ENCODE assay signal across 8 cellular contexts in genomic region chr6:85594197-85594930, GRCh38. TPM values are rescaled to one million over a fixed set of nuclear protein-coding genes. Genes with fewer than 3 reads are reported as not detected.
DNase-seq lines count a peak whose midpoint lies in the region; ATAC-seq and TF ChIP-seq lines count a peak whose summit lies in the region.

No MANE protein-coding gene starts in this region.

- H3K27me3 ChIP-seq in HUES64 (ENCODE audit: insufficient read depth, low read length) (peaks cover 27% of the 10 kb centered on the region), muscle layer of colon (ENCODE audit: control insufficient read depth in 1 of 2, insufficient read depth in 2 of 2, low read length in 2 of 2) (no peaks in the 10 kb centered on the region), thymus (ENCODE audit: control insufficient read depth, insufficient read depth) (no peaks in the 10 kb centered on the region)

- 3% methylated on average over 32 of the region's 35 CpGs for WGBS in HUES64
- WGBS in thymus: 3% methylated on average over 35 of the region's 35 CpGs

- TSS peak; percentile 81 for BruUV-seq in Calu3 (replicated peaks; lab: Mats Ljungman, UMichigan)

- H3K27ac ChIP-seq in HUES64 (ENCODE audit: low read depth, low read length) (peak overlapping the region; percentile 82), muscle layer of colon (ENCODE audit: low read depth, low read length) (peak overlapping the region; percentile 97), thymus (ENCODE audit: low read depth) (peak overlapping the region; percentile 94)

- H3K9me3 Mint-ChIP-seq in Calu3 (ENCODE audit: low read depth, unreplicated experiment): peaks cover 10% of the 10 kb centered on the region

- peak overlapping the region; percentile 98 for H3K27ac Mint-ChIP-seq in Calu3 (ENCODE audit: unreplicated experiment)

- peak overlapping the region; percentile 98 for H3K4me3 Mint-ChIP-seq in Calu3 (ENCODE audit: low read depth, unreplicated experiment)

- intact Hi-C loops in Calu3 (cut with micrococcal nuclease; ENCODE audit: unreplicated experiment): loop anchor here (2.0 to 5.0 kb wide), 3 partner anchors 48 to 232 kb away; partner anchors contain the start of gene SYNCRIP

- DNase-seq in Calu3: no peak
- peak in 3 of 5 experiments; percentile 18 to 30 (median 22) for DNase-seq in T-helper 2 cell
- DNase-seq in dermis blood vessel endothelial cell: peak; percentile 35
- DNase-seq in GM03348 (ENCODE audit: low spot score): no peak

- no peak for TF ChIP-seq CTCF in Calu3 (IDR thresholded peaks at IDR 0.05; ENCODE audit: unreplicated experiment)

- H3K27me3 Mint-ChIP-seq in Calu3 (ENCODE audit: unreplicated experiment): no peaks in the 10 kb centered on the region

- H3K4me1 ChIP-seq in HUES64 (ENCODE audit: insufficient read depth, low read length) (0 out of 2 replicates have a peak, but pooled peaks cover 7% of the 10 kb centered on the region), muscle layer of colon (ENCODE audit: insufficient read depth, low read length) (peaks cover 15% of the 10 kb centered on the region), thymus (ENCODE audit: control insufficient read depth, insufficient read depth, low read length) (no peaks in the 10 kb centered on the region)

- peak overlapping the region; percentile 69 for H3K9ac ChIP-seq in HUES64 (ENCODE audit: low read depth, low read length)
- H3K9ac ChIP-seq in muscle layer of colon (ENCODE audit: low read length): peak overlapping the region; percentile 93

- H3K9me3 ChIP-seq in HUES64 (ENCODE audit: insufficient read depth, low read depth, low read length): no peaks in the 10 kb centered on the region
- H3K9me3 ChIP-seq in muscle layer of colon (ENCODE audit: low read length): no peaks in the 10 kb centered on the region
- H3K9me3 ChIP-seq in thymus (ENCODE audit: control insufficient read depth): no peaks in the 10 kb centered on the region

- H3K36me3 ChIP-seq in HUES64 (ENCODE audit: insufficient read depth, low read length) (no peaks in the 10 kb centered on the region), muscle layer of colon (ENCODE audit: insufficient read depth, low read length) (no peaks in the 10 kb centered on the region), thymus (ENCODE audit: control insufficient read depth, insufficient read depth) (no peaks in the 10 kb centered on the region)

- H3K36me3 Mint-ChIP-seq in Calu3 (ENCODE audit: insufficient read depth, unreplicated experiment): peaks cover 45% of the 10 kb centered on the region

- ATAC-seq in GM21447 (IDR thresholded peaks at IDR 0.05; ENCODE audit: unreplicated experiment): peak; percentile 17

- CTCF ChIA-PET in Calu3 (lab: Charles Lee): interaction anchor here (0.6 kb wide), 1 partner anchor 107 kb away, joined by 5 read pairs; no protein-coding TSS in a partner anchor

- H3K4me1 Mint-ChIP-seq in Calu3 (ENCODE audit: low read depth, unreplicated experiment): peaks cover 18% of the 10 kb centered on the region

- H3K4me3 ChIP-seq in HUES64 (ENCODE audit: low read length): peak overlapping the region; percentile 78
- peak overlapping the region; percentile 67 to 96 for H3K4me3 ChIP-seq in muscle layer of colon (ENCODE audit: low read depth in 1 of 2, low read length in 2 of 2)
- H3K4me3 ChIP-seq in thymus (ENCODE audit: low read length): peak overlapping the region; percentile 88

RNA-seq across cellular contexts. Expression of gene SNX14, which starts 0.7 kb away (rescaled TPM):
- total RNA-seq in Calu3 (2022) (63.1 and 72.9 TPM in 2 replicates), dermis blood vessel endothelial cell (138 and 159 TPM in 2 replicates)
- polyA plus RNA-seq in HUES64 (2013, experiment 1 of 2): 20.4 TPM
- polyA plus RNA-seq in HUES64 (2013, experiment 2 of 2): 22.2 TPM
- 207 TPM for polyA plus RNA-seq in thymus

RNA-seq across cellular contexts. Expression of gene SYNCRIP, which starts 48.3 kb away (rescaled TPM):
- total RNA-seq in Calu3 (2022): 153 and 164 TPM in 2 replicates
- 168 TPM for polyA plus RNA-seq in HUES64 (2013, experiment 1 of 2)
- polyA plus RNA-seq in HUES64 (2013, experiment 2 of 2): 140 TPM
- total RNA-seq in dermis blood vessel endothelial cell: 70.6 and 160 TPM in 2 replicates
- polyA plus RNA-seq in thymus: 50.6 TPM

Comparison
In these comparisons a context has a peak if more than half of its experiments do, and no peak if none do; other contexts are left out.
1. DNase-seq: peak in T-helper 2 cell (3 of 5) and dermis blood vessel endothelial cell (single experiment); none in Calu3 (single experiment) and GM03348 (single experiment).
2. Peak in every context shown above with its lines, with median percentiles within 50 percentile points of each other: H3K27ac ChIP-seq and H3K4me3 ChIP-seq.